ENCODE assay signal across 20 cellular contexts in genomic region chr21:38273745-38274544, GRCh38. TPM values are rescaled to one million over a fixed set of nuclear protein-coding genes. Genes with fewer than 3 reads are reported as not detected.
DNase-seq lines count a peak whose midpoint lies in the region; ATAC-seq and TF ChIP-seq lines count a peak whose summit lies in the region.
"Had no signal": no experiment of that assay in that cellular context is flagged by ENCODE, and none has a peak within 500 bp of the region (broad histone marks: within the 10 kb centered on the region; RNA-seq: fewer than 3 reads in every experiment).

No MANE protein-coding gene starts in this region.

- H3K27me3 ChIP-seq in heart left ventricle (peaks cover 0 to 3% (median 0%) of the 10 kb centered on the region in 9 donors), right cardiac atrium (ENCODE audit: control insufficient read depth, insufficient read depth) (no peaks in the 10 kb centered on the region), upper lobe of left lung (no peaks in the 10 kb centered on the region)
- H3K27me3 ChIP-seq: hepatocyte had no signal

- no peaks in the 10 kb centered on the region for H3K36me3 ChIP-seq in heart left ventricle
- no peaks in the 10 kb centered on the region for H3K36me3 ChIP-seq in upper lobe of left lung

- peak in 3 of 4 donors; percentile 36 to 66 (median 42) for ATAC-seq in heart left ventricle
- ATAC-seq in right cardiac atrium: peak; percentile 44 to 46
- peak; percentile 44 to 46 for ATAC-seq in upper lobe of left lung (ENCODE audit: low FRiP score in 2 of 2)
- no peak for ATAC-seq in HG03039 (IDR thresholded peaks at IDR 0.05; ENCODE audit: unreplicated experiment)
- ATAC-seq: effector memory CD8-positive, alpha-beta T cell; T-cell had no signal

- no peak for TF ChIP-seq CTCF in heart left ventricle (IDR thresholded peaks at IDR 0.05)
- no peak for TF ChIP-seq CTCF in upper lobe of left lung (IDR thresholded peaks at IDR 0.05)

- peaks cover 0 to 48% (median 0%) of the 10 kb centered on the region in 12 donors for H3K4me1 ChIP-seq in heart left ventricle
- H3K4me1 ChIP-seq in right cardiac atrium (ENCODE audit: control insufficient read depth, insufficient read depth, low read length): no peaks in the 10 kb centered on the region
- H3K4me1 ChIP-seq in upper lobe of left lung: peaks cover 9 to 27% (median 20%) of the 10 kb centered on the region in 4 donors

- H3K9me3 ChIP-seq in heart left ventricle (no peaks in the 10 kb centered on the region), right cardiac atrium (ENCODE audit: control insufficient read depth, low read length) (no peaks in the 10 kb centered on the region), upper lobe of left lung (no peaks in the 10 kb centered on the region)

- no peak overlapping the region for H3K4me3 ChIP-seq in heart left ventricle
- no peak overlapping the region for H3K4me3 ChIP-seq in right cardiac atrium (ENCODE audit: low read length)
- no peak overlapping the region for H3K4me3 ChIP-seq in upper lobe of left lung
- H3K4me3 ChIP-seq: hepatocyte had no signal

- TF ChIP-seq POLR2A in heart left ventricle (IDR thresholded peaks at IDR 0.05) (no peak), upper lobe of left lung (IDR thresholded peaks at IDR 0.05) (no peak)

- intact Hi-C loops in heart left ventricle (cut with DNase I): no loop called here
- intact Hi-C loops in cardiac septum (cut with DNase I): no loop called here
- intact Hi-C loops in right cardiac atrium (cut with DNase I): no loop called here

- DNase-seq in heart left ventricle: no peak
- DNase-seq in cardiac septum (ENCODE audit: low spot score): no peak
- DNase-seq in SIG-M5 (lab: John Stamatoyannopoulos, UW): peak; percentile 67
- no peak for DNase-seq in right cardiac atrium
- peak in 1 of 2 donors; percentile 56 for DNase-seq in upper lobe of left lung
- no peak for DNase-seq in iPS-NIHi11 (ENCODE audit: low spot score)
- DNase-seq in NCI-H446 treated with DMSO at 0.1 percent for 48 hours (lab: John Stamatoyannopoulos, UW): no peak
- DNase-seq: activated naive CD4-positive, alpha-beta T cell treated with Interleukin-2 at 50 U/mL for 16 hours; cerebellar nuclear complex; effector memory CD8-positive, alpha-beta T cell; NCI-H1105 treated with DMSO at 0.1 percent for 48 hours; NCI-H2171 treated with DMSO at 0.1 percent for 48 hours; NCI-H82; T-cell; trophoblast cell had no signal

- WGBS in heart left ventricle, 4 donors: 81 to 86% (median 83%) methylated on average over 8 of the region's 8 CpGs
- WGBS in right cardiac atrium: 80% methylated on average over 8 of the region's 8 CpGs
- 74 to 77% methylated on average over 8 of the region's 8 CpGs for WGBS in upper lobe of left lung, 2 donors

- H3K27ac ChIP-seq in heart left ventricle (peak overlapping the region in 1 of 12 donors; percentile 83), right cardiac atrium (ENCODE audit: low read length) (no peak overlapping the region), upper lobe of left lung (peak overlapping the region; percentile 37 to 77 (median 64))
- H3K27ac ChIP-seq: C4-2B, hepatocyte had no signal

- TF ChIP-seq EP300 in upper lobe of left lung (IDR thresholded peaks at IDR 0.05): no peak

RNA-seq across cellular contexts. Expression of gene KCNJ15, which starts 17.2 kb away (rescaled TPM):
- total RNA-seq in heart left ventricle (1 to 10 TPM in 4 of 9 donors, under 1 TPM in 5; 0.07 to 1.8 (median 0.54) TPM), cardiac septum (1.2 TPM), right cardiac atrium (under 1 TPM; 0.31 to 0.97 (median 0.62) TPM), upper lobe of left lung (10 to 100 TPM; 17.9 to 93.0 (median 48.6) TPM)
- polyA plus RNA-seq in heart left ventricle (under 1 TPM; 0.15 to 0.38 TPM), right cardiac atrium (0.18 TPM)
- total RNA-seq: A673 had no signal
- polyA plus RNA-seq: IgD-negative memory B cell had no signal
